In the genomic region with DNA sequence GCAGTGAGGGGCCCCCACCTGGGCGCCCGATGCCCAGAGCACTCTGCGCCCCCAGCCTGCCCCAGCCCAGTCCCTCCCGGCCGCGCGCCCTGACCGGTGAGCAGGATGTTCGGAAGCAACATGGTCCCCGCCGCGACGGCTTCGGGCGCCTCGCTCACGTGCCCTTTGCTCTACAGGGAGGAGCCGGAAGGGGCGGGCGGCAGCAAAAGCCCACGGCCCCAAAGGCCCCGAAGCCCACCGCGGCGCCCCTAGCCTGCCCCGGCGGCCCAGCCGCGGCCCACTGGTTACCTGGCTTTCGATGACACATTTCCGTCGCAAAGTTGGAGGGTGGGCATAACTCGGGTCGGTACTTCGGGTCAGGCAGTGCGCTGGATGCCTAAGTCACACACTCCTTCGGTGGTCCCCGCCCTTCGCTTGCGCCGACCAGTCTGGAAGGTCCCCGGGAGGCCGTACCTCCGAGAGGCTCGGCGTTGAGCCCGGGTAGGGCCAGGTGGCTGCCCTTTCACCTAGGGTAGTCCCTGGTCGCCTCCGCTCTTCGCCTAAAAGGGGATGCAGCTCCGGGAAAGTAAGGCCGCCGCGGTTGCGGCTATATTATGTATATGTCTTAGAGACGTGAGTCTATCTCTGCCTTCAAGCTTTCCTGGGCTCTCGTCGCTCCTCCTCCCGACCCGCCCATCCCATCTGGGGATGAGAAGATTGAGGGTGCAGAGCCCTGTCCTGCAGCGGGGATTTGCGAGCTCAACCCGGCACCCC, we compare ENCODE assay signal across 1 cellular context.
A peak's percentile ranks its signal among the peaks of the same experiment; 100 is the strongest.
TF ChIP-seq lines count a peak whose summit lies in the region.

A gene (minus strand): TSS at position 152 of the 753 bp plus-strand sequence. CDS start 30 bp downstream, at position 122.
A gene with protein sequence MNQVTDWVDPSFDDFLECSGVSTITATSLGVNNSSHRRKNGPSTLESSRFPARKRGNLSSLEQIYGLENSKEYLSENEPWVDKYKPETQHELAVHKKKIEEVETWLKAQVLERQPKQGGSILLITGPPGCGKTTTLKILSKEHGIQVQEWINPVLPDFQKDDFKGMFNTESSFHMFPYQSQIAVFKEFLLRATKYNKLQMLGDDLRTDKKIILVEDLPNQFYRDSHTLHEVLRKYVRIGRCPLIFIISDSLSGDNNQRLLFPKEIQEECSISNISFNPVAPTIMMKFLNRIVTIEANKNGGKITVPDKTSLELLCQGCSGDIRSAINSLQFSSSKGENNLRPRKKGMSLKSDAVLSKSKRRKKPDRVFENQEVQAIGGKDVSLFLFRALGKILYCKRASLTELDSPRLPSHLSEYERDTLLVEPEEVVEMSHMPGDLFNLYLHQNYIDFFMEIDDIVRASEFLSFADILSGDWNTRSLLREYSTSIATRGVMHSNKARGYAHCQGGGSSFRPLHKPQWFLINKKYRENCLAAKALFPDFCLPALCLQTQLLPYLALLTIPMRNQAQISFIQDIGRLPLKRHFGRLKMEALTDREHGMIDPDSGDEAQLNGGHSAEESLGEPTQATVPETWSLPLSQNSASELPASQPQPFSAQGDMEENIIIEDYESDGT (plus strand): TSS at position 450 of the 753 bp plus-strand sequence. CDS start 2,391 bp downstream, outside the sequence.
A gene with protein sequence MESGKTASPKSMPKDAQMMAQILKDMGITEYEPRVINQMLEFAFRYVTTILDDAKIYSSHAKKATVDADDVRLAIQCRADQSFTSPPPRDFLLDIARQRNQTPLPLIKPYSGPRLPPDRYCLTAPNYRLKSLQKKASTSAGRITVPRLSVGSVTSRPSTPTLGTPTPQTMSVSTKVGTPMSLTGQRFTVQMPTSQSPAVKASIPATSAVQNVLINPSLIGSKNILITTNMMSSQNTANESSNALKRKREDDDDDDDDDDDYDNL (minus strand): TSS at position 152 of the 753 bp plus-strand sequence. CDS start 3,783 bp downstream, outside the sequence.

TF ChIP-seq in K562, 482 proteins besides CTCF, POLR2A, EP300 and RAD21 (continued from another document and continues in another):
- TF ChIP-seq, protein P1, sequence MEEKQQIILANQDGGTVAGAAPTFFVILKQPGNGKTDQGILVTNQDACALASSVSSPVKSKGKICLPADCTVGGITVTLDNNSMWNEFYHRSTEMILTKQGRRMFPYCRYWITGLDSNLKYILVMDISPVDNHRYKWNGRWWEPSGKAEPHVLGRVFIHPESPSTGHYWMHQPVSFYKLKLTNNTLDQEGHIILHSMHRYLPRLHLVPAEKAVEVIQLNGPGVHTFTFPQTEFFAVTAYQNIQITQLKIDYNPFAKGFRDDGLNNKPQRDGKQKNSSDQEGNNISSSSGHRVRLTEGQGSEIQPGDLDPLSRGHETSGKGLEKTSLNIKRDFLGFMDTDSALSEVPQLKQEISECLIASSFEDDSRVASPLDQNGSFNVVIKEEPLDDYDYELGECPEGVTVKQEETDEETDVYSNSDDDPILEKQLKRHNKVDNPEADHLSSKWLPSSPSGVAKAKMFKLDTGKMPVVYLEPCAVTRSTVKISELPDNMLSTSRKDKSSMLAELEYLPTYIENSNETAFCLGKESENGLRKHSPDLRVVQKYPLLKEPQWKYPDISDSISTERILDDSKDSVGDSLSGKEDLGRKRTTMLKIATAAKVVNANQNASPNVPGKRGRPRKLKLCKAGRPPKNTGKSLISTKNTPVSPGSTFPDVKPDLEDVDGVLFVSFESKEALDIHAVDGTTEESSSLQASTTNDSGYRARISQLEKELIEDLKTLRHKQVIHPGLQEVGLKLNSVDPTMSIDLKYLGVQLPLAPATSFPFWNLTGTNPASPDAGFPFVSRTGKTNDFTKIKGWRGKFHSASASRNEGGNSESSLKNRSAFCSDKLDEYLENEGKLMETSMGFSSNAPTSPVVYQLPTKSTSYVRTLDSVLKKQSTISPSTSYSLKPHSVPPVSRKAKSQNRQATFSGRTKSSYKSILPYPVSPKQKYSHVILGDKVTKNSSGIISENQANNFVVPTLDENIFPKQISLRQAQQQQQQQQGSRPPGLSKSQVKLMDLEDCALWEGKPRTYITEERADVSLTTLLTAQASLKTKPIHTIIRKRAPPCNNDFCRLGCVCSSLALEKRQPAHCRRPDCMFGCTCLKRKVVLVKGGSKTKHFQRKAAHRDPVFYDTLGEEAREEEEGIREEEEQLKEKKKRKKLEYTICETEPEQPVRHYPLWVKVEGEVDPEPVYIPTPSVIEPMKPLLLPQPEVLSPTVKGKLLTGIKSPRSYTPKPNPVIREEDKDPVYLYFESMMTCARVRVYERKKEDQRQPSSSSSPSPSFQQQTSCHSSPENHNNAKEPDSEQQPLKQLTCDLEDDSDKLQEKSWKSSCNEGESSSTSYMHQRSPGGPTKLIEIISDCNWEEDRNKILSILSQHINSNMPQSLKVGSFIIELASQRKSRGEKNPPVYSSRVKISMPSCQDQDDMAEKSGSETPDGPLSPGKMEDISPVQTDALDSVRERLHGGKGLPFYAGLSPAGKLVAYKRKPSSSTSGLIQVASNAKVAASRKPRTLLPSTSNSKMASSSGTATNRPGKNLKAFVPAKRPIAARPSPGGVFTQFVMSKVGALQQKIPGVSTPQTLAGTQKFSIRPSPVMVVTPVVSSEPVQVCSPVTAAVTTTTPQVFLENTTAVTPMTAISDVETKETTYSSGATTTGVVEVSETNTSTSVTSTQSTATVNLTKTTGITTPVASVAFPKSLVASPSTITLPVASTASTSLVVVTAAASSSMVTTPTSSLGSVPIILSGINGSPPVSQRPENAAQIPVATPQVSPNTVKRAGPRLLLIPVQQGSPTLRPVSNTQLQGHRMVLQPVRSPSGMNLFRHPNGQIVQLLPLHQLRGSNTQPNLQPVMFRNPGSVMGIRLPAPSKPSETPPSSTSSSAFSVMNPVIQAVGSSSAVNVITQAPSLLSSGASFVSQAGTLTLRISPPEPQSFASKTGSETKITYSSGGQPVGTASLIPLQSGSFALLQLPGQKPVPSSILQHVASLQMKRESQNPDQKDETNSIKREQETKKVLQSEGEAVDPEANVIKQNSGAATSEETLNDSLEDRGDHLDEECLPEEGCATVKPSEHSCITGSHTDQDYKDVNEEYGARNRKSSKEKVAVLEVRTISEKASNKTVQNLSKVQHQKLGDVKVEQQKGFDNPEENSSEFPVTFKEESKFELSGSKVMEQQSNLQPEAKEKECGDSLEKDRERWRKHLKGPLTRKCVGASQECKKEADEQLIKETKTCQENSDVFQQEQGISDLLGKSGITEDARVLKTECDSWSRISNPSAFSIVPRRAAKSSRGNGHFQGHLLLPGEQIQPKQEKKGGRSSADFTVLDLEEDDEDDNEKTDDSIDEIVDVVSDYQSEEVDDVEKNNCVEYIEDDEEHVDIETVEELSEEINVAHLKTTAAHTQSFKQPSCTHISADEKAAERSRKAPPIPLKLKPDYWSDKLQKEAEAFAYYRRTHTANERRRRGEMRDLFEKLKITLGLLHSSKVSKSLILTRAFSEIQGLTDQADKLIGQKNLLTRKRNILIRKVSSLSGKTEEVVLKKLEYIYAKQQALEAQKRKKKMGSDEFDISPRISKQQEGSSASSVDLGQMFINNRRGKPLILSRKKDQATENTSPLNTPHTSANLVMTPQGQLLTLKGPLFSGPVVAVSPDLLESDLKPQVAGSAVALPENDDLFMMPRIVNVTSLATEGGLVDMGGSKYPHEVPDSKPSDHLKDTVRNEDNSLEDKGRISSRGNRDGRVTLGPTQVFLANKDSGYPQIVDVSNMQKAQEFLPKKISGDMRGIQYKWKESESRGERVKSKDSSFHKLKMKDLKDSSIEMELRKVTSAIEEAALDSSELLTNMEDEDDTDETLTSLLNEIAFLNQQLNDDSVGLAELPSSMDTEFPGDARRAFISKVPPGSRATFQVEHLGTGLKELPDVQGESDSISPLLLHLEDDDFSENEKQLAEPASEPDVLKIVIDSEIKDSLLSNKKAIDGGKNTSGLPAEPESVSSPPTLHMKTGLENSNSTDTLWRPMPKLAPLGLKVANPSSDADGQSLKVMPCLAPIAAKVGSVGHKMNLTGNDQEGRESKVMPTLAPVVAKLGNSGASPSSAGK (IDR thresholded peaks at IDR 0.05) = peak; percentile 86
- TF ChIP-seq TAF1 (IDR thresholded peaks at IDR 0.05; ENCODE audit: control insufficient read depth, extremely low read depth, insufficient read depth, low read length, severe bottlenecking) (peak; percentile 77), SPI1 (IDR thresholded peaks at IDR 0.05; ENCODE audit: borderline replicate concordance, low read depth, low read length) (no peak), ZNF830 (CRISPR knock-in tag; IDR thresholded peaks at IDR 0.05) (no peak), NR4A1 (CRISPR knock-in tag; IDR thresholded peaks at IDR 0.05) (no peak), NR4A1 (tag; IDR thresholded peaks at IDR 0.05) (peak; percentile 83), POLR2H (tag; IDR thresholded peaks at IDR 0.05; ENCODE audit: low read depth) (peak; percentile 67), TAF7 (tag; IDR thresholded peaks at IDR 0.05) (no peak), LEF1 (IDR thresholded peaks at IDR 0.05) (peak; percentile 16; the same call in 1 of the 2 replicates), THRAP3 (IDR thresholded peaks at IDR 0.05; ENCODE audit: borderline replicate concordance) (no peak), ZNF696 (CRISPR knock-in tag; conservative IDR thresholded peaks at IDR 0.05) (no peak), NCOA1 (IDR thresholded peaks at IDR 0.05; ENCODE audit: low read depth) (no peak), ELF2 (CRISPR knock-in tag; IDR thresholded peaks at IDR 0.05) (peak; percentile 74), CCNT2 (IDR thresholded peaks at IDR 0.05; ENCODE audit: borderline replicate concordance, extremely low read depth, insufficient read length, low read depth, low read length) (peak; percentile 91), SETDB1 (IDR thresholded peaks at IDR 0.05; ENCODE audit: low read length) (peak; percentile 23), EGR1 (conservative IDR thresholded peaks at IDR 0.05) (peak; percentile 49), CSDE1 (IDR thresholded peaks at IDR 0.05) (peak in 1 of 2 experiments; percentile 24; a peak in 1 of 4 replicates), NFYB (IDR thresholded peaks at IDR 0.05; ENCODE audit: extremely low read depth, insufficient read length) (no peak), SOX6 (IDR thresholded peaks at IDR 0.05) (peak; percentile 52; the same call in 1 of the 2 replicates), CHD4 (IDR thresholded peaks at IDR 0.05; ENCODE audit: insufficient read depth, insufficient replicate concordance, low read depth, low read length, poor library complexity, severe bottlenecking) (no peak), ZBTB1 (CRISPR knock-in tag; IDR thresholded peaks at IDR 0.05; ENCODE audit: borderline replicate concordance, low read depth) (no peak; the same call in 1 of the 2 replicates), RBBP5 (IDR thresholded peaks at IDR 0.05; ENCODE audit: borderline replicate concordance, insufficient read depth, low read length, poor library complexity, severe bottlenecking) (peak; percentile 92), SAP30 (IDR thresholded peaks at IDR 0.05; ENCODE audit: borderline replicate concordance, insufficient read depth, low read depth, low read length, poor library complexity, severe bottlenecking) (peak; percentile 83), GABPB1 (CRISPR knock-in tag; IDR thresholded peaks at IDR 0.05) (peak; percentile 93), STAT5A (IDR thresholded peaks at IDR 0.05; ENCODE audit: borderline replicate concordance, low read length) (no peak; the same call in 1 of the 2 replicates), C11orf30 (IDR thresholded peaks at IDR 0.05; ENCODE audit: low read depth) (peak; percentile 97), TOE1 (IDR thresholded peaks at IDR 0.05; ENCODE audit: borderline replicate concordance) (peak; percentile 92), TOE1 (CRISPR knock-in tag; IDR thresholded peaks at IDR 0.05; ENCODE audit: borderline replicate concordance, low read depth) (no peak)
- TF ChIP-seq, protein P2, sequence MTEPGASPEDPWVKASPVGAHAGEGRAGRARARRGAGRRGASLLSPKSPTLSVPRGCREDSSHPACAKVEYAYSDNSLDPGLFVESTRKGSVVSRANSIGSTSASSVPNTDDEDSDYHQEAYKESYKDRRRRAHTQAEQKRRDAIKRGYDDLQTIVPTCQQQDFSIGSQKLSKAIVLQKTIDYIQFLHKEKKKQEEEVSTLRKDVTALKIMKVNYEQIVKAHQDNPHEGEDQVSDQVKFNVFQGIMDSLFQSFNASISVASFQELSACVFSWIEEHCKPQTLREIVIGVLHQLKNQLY (CRISPR knock-in tag; conservative IDR thresholded peaks at IDR 0.05) = 0 out of 4 replicates have a peak, but pooled peaks of 1 of the 2 experiments have one; percentile 24
- TF ChIP-seq, protein P3, sequence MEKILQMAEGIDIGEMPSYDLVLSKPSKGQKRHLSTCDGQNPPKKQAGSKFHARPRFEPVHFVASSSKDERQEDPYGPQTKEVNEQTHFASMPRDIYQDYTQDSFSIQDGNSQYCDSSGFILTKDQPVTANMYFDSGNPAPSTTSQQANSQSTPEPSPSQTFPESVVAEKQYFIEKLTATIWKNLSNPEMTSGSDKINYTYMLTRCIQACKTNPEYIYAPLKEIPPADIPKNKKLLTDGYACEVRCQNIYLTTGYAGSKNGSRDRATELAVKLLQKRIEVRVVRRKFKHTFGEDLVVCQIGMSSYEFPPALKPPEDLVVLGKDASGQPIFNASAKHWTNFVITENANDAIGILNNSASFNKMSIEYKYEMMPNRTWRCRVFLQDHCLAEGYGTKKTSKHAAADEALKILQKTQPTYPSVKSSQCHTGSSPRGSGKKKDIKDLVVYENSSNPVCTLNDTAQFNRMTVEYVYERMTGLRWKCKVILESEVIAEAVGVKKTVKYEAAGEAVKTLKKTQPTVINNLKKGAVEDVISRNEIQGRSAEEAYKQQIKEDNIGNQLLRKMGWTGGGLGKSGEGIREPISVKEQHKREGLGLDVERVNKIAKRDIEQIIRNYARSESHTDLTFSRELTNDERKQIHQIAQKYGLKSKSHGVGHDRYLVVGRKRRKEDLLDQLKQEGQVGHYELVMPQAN (IDR thresholded peaks at IDR 0.05; ENCODE audit: borderline replicate concordance) = peak; percentile 77; the same call in 1 of the 2 replicates
- TF ChIP-seq, protein P4, sequence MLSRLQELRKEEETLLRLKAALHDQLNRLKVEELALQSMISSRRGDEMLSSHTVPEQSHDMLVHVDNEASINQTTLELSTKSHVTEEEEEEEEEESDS (CRISPR knock-in tag; IDR thresholded peaks at IDR 0.05) = no peak
- TF ChIP-seq, protein P5, sequence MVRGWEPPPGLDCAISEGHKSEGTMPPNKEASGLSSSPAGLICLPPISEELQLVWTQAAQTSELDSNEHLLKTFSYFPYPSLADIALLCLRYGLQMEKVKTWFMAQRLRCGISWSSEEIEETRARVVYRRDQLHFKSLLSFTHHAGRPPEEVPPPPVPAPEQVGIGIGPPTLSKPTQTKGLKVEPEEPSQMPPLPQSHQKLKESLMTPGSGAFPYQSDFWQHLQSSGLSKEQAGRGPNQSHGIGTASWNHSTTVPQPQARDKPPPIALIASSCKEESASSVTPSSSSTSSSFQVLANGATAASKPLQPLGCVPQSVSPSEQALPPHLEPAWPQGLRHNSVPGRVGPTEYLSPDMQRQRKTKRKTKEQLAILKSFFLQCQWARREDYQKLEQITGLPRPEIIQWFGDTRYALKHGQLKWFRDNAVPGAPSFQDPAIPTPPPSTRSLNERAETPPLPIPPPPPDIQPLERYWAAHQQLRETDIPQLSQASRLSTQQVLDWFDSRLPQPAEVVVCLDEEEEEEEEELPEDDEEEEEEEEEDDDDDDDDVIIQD (CRISPR knock-in tag; IDR thresholded peaks at IDR 0.05) = no peak
- TF ChIP-seq, protein P6, sequence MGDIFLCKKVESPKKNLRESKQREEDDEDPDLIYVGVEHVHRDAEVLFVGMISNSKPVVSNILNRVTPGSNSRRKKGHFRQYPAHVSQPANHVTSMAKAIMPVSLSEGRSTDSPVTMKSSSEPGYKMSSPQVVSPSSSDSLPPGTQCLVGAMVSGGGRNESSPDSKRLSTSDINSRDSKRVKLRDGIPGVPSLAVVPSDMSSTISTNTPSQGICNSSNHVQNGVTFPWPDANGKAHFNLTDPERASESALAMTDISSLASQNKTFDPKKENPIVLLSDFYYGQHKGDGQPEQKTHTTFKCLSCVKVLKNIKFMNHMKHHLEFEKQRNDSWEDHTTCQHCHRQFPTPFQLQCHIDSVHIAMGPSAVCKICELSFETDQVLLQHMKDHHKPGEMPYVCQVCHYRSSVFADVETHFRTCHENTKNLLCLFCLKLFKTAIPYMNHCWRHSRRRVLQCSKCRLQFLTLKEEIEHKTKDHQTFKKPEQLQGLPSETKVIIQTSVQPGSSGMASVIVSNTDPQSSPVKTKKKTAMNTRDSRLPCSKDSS (IDR thresholded peaks at IDR 0.05; ENCODE audit: low read depth, partially characterized antibody) = no peak
